2 cellular contexts compared by ENCODE assay signal in the genomic region with DNA sequence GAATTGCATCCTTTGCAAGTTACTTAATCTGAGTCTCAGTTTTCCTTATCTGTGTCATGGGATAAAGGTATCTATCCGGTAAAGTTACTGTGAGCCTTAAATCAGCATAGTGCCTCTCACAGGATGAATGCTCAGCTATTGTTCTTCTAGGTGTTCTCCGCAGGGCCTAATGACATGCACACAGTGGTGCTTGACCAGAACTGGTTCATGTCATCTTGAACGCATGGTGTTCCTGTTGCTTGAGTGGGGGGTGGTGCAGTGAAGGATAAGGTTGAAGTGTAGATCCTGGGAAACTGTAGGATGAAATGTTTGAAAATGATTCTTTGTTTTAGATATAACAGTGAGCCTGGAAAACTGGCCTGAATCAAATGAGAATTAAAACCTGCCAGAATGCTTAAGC.
TF ChIP-seq lines count a peak whose summit lies in the region.

No MANE protein-coding gene starts in this region.

TF ChIP-seq in IMR-90, 13 proteins besides CTCF, POLR2A, EP300 and RAD21:
- TF ChIP-seq MXI1 (IDR thresholded peaks at IDR 0.05; ENCODE audit: borderline replicate concordance, low read depth, low read length) (no peak), BHLHE40 (IDR thresholded peaks at IDR 0.05; ENCODE audit: low read depth, low read length) (no peak), CHD1 (IDR thresholded peaks at IDR 0.05; ENCODE audit: low read depth, low read length) (no peak), RFX5 (IDR thresholded peaks at IDR 0.05; ENCODE audit: low read depth, low read length) (no peak), RCOR1 (IDR thresholded peaks at IDR 0.05; ENCODE audit: insufficient replicate concordance, low read length) (no peak), MAFK (IDR thresholded peaks at IDR 0.05; ENCODE audit: low read depth, low read length) (no peak), FOS (IDR thresholded peaks at IDR 0.05; ENCODE audit: low read depth, low read length) (no peak), MAZ (IDR thresholded peaks at IDR 0.05; ENCODE audit: borderline replicate concordance, low read depth, low read length) (no peak), SMC3 (IDR thresholded peaks at IDR 0.05; ENCODE audit: low read depth, low read length) (no peak), CEBPB (IDR thresholded peaks at IDR 0.05; ENCODE audit: low read depth, low read length) (no peak), NFE2L2 (IDR thresholded peaks at IDR 0.05; ENCODE audit: low read depth, low read length) (no peak)
- TF ChIP-seq, protein P1, sequence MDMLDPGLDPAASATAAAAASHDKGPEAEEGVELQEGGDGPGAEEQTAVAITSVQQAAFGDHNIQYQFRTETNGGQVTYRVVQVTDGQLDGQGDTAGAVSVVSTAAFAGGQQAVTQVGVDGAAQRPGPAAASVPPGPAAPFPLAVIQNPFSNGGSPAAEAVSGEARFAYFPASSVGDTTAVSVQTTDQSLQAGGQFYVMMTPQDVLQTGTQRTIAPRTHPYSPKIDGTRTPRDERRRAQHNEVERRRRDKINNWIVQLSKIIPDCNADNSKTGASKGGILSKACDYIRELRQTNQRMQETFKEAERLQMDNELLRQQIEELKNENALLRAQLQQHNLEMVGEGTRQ (IDR thresholded peaks at IDR 0.05; ENCODE audit: low read depth, low read length), result no peak
- TF ChIP-seq, protein P2, sequence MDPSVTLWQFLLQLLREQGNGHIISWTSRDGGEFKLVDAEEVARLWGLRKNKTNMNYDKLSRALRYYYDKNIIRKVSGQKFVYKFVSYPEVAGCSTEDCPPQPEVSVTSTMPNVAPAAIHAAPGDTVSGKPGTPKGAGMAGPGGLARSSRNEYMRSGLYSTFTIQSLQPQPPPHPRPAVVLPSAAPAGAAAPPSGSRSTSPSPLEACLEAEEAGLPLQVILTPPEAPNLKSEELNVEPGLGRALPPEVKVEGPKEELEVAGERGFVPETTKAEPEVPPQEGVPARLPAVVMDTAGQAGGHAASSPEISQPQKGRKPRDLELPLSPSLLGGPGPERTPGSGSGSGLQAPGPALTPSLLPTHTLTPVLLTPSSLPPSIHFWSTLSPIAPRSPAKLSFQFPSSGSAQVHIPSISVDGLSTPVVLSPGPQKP (IDR thresholded peaks at IDR 0.05; ENCODE audit: borderline replicate concordance, low read depth, low read length), result no peak

TF ChIP-seq in neural cell, 6 proteins besides CTCF, POLR2A, EP300 and RAD21:
- TF ChIP-seq SMC3 (conservative IDR thresholded peaks at IDR 0.05; ENCODE audit: poor library complexity) (no peak), TAF1 (IDR thresholded peaks at IDR 0.05; ENCODE audit: low read depth) (no peak), MXI1 (conservative IDR thresholded peaks at IDR 0.05; ENCODE audit: poor library complexity, severe bottlenecking) (no peak), POLR2AphosphoS5 (IDR thresholded peaks at IDR 0.05) (no peak), EZH2 (IDR thresholded peaks at IDR 0.05; ENCODE audit: borderline replicate concordance, insufficient read depth, low read length, poor library complexity, severe bottlenecking) (no peak)
- TF ChIP-seq, protein P3, sequence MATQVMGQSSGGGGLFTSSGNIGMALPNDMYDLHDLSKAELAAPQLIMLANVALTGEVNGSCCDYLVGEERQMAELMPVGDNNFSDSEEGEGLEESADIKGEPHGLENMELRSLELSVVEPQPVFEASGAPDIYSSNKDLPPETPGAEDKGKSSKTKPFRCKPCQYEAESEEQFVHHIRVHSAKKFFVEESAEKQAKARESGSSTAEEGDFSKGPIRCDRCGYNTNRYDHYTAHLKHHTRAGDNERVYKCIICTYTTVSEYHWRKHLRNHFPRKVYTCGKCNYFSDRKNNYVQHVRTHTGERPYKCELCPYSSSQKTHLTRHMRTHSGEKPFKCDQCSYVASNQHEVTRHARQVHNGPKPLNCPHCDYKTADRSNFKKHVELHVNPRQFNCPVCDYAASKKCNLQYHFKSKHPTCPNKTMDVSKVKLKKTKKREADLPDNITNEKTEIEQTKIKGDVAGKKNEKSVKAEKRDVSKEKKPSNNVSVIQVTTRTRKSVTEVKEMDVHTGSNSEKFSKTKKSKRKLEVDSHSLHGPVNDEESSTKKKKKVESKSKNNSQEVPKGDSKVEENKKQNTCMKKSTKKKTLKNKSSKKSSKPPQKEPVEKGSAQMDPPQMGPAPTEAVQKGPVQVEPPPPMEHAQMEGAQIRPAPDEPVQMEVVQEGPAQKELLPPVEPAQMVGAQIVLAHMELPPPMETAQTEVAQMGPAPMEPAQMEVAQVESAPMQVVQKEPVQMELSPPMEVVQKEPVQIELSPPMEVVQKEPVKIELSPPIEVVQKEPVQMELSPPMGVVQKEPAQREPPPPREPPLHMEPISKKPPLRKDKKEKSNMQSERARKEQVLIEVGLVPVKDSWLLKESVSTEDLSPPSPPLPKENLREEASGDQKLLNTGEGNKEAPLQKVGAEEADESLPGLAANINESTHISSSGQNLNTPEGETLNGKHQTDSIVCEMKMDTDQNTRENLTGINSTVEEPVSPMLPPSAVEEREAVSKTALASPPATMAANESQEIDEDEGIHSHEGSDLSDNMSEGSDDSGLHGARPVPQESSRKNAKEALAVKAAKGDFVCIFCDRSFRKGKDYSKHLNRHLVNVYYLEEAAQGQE (IDR thresholded peaks at IDR 0.05; ENCODE audit: borderline replicate concordance), result no peak
